Comparison of ENCODE assay signal across 8 cellular contexts in genomic region chr5:96933764-96934163, GRCh38.
DNase-seq lines count a peak whose midpoint lies in the region; ATAC-seq and TF ChIP-seq lines count a peak whose summit lies in the region.

No MANE protein-coding gene starts in this region.

- H3K27ac Mint-ChIP-seq in stimulated activated memory B cell treated with anti-CD40 and anti-IgM and Interleukin-4, amounts not matched to agents 10 μg/mL and 1 μg/mL and 100 μg/mL, for 72 hours, result peak overlapping the region; percentile 95

- peak overlapping the region; percentile 91 for H3K4me3 Mint-ChIP-seq in stimulated activated memory B cell treated with anti-CD40 and anti-IgM and Interleukin-4, amounts not matched to agents 10 μg/mL and 1 μg/mL and 100 μg/mL, for 72 hours

- H3K27me3 Mint-ChIP-seq in stimulated activated memory B cell treated with anti-CD40 and anti-IgM and Interleukin-4, amounts not matched to agents 10 μg/mL and 1 μg/mL and 100 μg/mL, for 72 hours, result no peaks in the 10 kb centered on the region

- no peak overlapping the region for H3K9ac ChIP-seq in SK-N-MC (ENCODE audit: insufficient read length)

- DNase-seq in NCI-H1092 treated with DMSO at 0.1 percent for 48 hours (lab: John Stamatoyannopoulos, UW) (peak; percentile 64), NCI-H1092 (lab: John Stamatoyannopoulos, UW) (no peak), SK-N-MC (ENCODE audit: low read depth, low spot score) (no peak), foreskin fibroblast (no peak), D341Med (ENCODE audit: low spot score) (no peak), DMS153 (lab: John Stamatoyannopoulos, UW) (no peak)

- TF ChIP-seq CTCF in foreskin fibroblast (IDR thresholded peaks at IDR 0.05; ENCODE audit: low read depth, low read length), result no peak

- ATAC-seq in stimulated activated memory B cell treated with anti-CD40 and anti-IgM and Interleukin-4, amounts not matched to agents 10 μg/mL and 1 μg/mL and 100 μg/mL, for 72 hours, result no peak
- no peak for ATAC-seq in GM19324 (IDR thresholded peaks at IDR 0.05; ENCODE audit: low FRiP score, unreplicated experiment)

- peaks cover 64% of the 10 kb centered on the region for H3K4me1 Mint-ChIP-seq in stimulated activated memory B cell treated with anti-CD40 and anti-IgM and Interleukin-4, amounts not matched to agents 10 μg/mL and 1 μg/mL and 100 μg/mL, for 72 hours

- peaks cover 11% of the 10 kb centered on the region for H3K36me3 Mint-ChIP-seq in stimulated activated memory B cell treated with anti-CD40 and anti-IgM and Interleukin-4, amounts not matched to agents 10 μg/mL and 1 μg/mL and 100 μg/mL, for 72 hours

- no peaks in the 10 kb centered on the region for H3K36me3 ChIP-seq in SK-N-MC (ENCODE audit: insufficient read depth, low read length)

- H3K9me3 ChIP-seq in SK-N-MC (ENCODE audit: low read depth, low read length), result no peaks in the 10 kb centered on the region; the same call in 1 of the 2 replicates

- no peak overlapping the region for H3K27ac ChIP-seq in SK-N-MC

- H3K4me3 ChIP-seq in SK-N-MC (peak overlapping the region; percentile 95), foreskin fibroblast (ENCODE audit: low read depth in 1 of 2, low read length in 2 of 2) (peak overlapping the region; percentile 79 to 84)

- H3K9me3 Mint-ChIP-seq in stimulated activated memory B cell treated with anti-CD40 and anti-IgM and Interleukin-4, amounts not matched to agents 10 μg/mL and 1 μg/mL and 100 μg/mL, for 72 hours, result peaks cover 2% of the 10 kb centered on the region
